ENCODE assay signal across 21 cellular contexts in the genomic region with DNA sequence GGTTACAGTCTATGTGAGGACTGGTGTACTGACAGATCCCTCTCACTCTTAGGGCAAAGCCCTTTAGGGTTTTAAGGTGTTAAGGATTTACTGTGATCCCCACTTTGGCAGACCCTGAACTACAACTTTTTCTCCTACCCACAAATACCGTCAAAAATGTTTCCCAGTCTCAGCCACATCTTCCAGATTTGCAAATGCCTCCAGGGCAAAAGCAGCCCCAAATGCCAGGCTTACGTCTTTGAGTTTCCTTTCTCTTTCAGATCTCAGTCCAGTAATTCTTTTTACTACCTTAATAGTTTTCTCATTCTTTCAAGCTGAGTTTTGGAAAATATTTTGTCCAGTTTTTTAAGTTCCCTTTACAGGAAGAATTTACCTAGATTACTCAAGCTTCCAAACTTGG. TPM values are rescaled to one million over a fixed set of nuclear protein-coding genes. Genes with fewer than 3 reads are reported as not detected.
DNase-seq lines count a peak whose midpoint lies in the region; ATAC-seq and TF ChIP-seq lines count a peak whose summit lies in the region.
"Had no signal": no experiment of that assay in that cellular context is flagged by ENCODE, and none has a peak within 500 bp of the region (broad histone marks: within the 10 kb centered on the region; RNA-seq: fewer than 3 reads in every experiment).

No MANE protein-coding gene starts in this region.

- CTCF ChIA-PET in activated CD8-positive, alpha-beta T cell treated with anti-CD3 and anti-CD28 coated beads, Interleukin-2, amount 10 ng/mL, durations not matched to agents 7 days and 5 days (lab: Charles Lee), result no interaction called here
- CTCF ChIA-PET in activated CD8-positive, alpha-beta T cell treated with anti-CD3 and anti-CD28 coated beads for 36 hours (lab: Charles Lee), result no interaction called here

- H3K27ac ChIP-seq in coronary artery (no peak overlapping the region), mesenchymal stem cell (ENCODE audit: low read length, poor library complexity, severe bottlenecking) (no peak overlapping the region), gastroesophageal sphincter (no peak overlapping the region), neural progenitor cell (no peak overlapping the region)
- H3K27ac ChIP-seq: 22Rv1 had no signal

- H4K20me1 ChIP-seq in neural progenitor cell (ENCODE audit: low read depth), result no peaks in the 10 kb centered on the region

- H4K91ac ChIP-seq in mesenchymal stem cell (ENCODE audit: low read length), result no peak overlapping the region

- H3K27ac Mint-ChIP-seq in activated CD8-positive, alpha-beta T cell treated with anti-CD3 and anti-CD28 coated beads, Interleukin-2, amount 10 ng/mL, durations not matched to agents 7 days and 5 days, result no peak overlapping the region
- H3K27ac Mint-ChIP-seq in activated CD8-positive, alpha-beta T cell treated with anti-CD3 and anti-CD28 coated beads for 36 hours, result no peak overlapping the region
- no peak overlapping the region for H3K27ac Mint-ChIP-seq in neural progenitor cell

- H3K36me3 Mint-ChIP-seq in activated CD8-positive, alpha-beta T cell treated with anti-CD3 and anti-CD28 coated beads, Interleukin-2, amount 10 ng/mL, durations not matched to agents 7 days and 5 days (ENCODE audit: low read depth), result no peaks in the 10 kb centered on the region
- H3K36me3 Mint-ChIP-seq in activated CD8-positive, alpha-beta T cell treated with anti-CD3 and anti-CD28 coated beads for 36 hours (ENCODE audit: low read depth), result no peaks in the 10 kb centered on the region
- no peaks in the 10 kb centered on the region for H3K36me3 Mint-ChIP-seq in neural progenitor cell

- H3K9ac ChIP-seq in mesenchymal stem cell (ENCODE audit: low read length) (no peak overlapping the region), neural progenitor cell (no peak overlapping the region)

- H3K4me1 Mint-ChIP-seq in activated CD8-positive, alpha-beta T cell treated with anti-CD3 and anti-CD28 coated beads, Interleukin-2, amount 10 ng/mL, durations not matched to agents 7 days and 5 days (ENCODE audit: low read depth), result no peaks in the 10 kb centered on the region
- no peaks in the 10 kb centered on the region for H3K4me1 Mint-ChIP-seq in activated CD8-positive, alpha-beta T cell treated with anti-CD3 and anti-CD28 coated beads for 36 hours (ENCODE audit: low read depth)
- H3K4me1 Mint-ChIP-seq in neural progenitor cell, result no peaks in the 10 kb centered on the region

- H3K27me3 ChIP-seq in mesenchymal stem cell (ENCODE audit: control insufficient read depth in 1 of 2, insufficient read depth in 1 of 2, low read length in 2 of 2) (peaks cover 0 to 29% of the 10 kb centered on the region in 2 experiments), gastroesophageal sphincter (peaks cover 38% of the 10 kb centered on the region), neural progenitor cell (no peaks in the 10 kb centered on the region)

- no peaks in the 10 kb centered on the region for H3F3A ChIP-seq in neural progenitor cell (ENCODE audit: low read depth)

- H3K14ac ChIP-seq in mesenchymal stem cell (ENCODE audit: low read length in 2 of 2), result no peak overlapping the region

- peaks cover 63% of the 10 kb centered on the region for H3K27me3 Mint-ChIP-seq in activated CD8-positive, alpha-beta T cell treated with anti-CD3 and anti-CD28 coated beads, Interleukin-2, amount 10 ng/mL, durations not matched to agents 7 days and 5 days (ENCODE audit: low read depth)
- H3K27me3 Mint-ChIP-seq in activated CD8-positive, alpha-beta T cell treated with anti-CD3 and anti-CD28 coated beads for 36 hours, result peaks cover 29% of the 10 kb centered on the region
- H3K27me3 Mint-ChIP-seq in neural progenitor cell (ENCODE audit: insufficient read depth, low read depth), result peaks cover 11% of the 10 kb centered on the region

- DNase-seq in activated CD8-positive, alpha-beta T cell treated with anti-CD3 and anti-CD28 coated beads, Interleukin-2, amount 10 ng/mL, durations not matched to agents 7 days and 5 days, result peak; percentile 1
- no peak for DNase-seq in activated CD8-positive, alpha-beta T cell treated with anti-CD3 and anti-CD28 coated beads for 36 hours
- peak; percentile 41 for DNase-seq in ELR (ENCODE audit: low read depth)
- DNase-seq in coronary artery (ENCODE audit: low spot score), result peak; percentile 28
- no peak for DNase-seq in mesenchymal stem cell
- DNase-seq in activated T-cell treated with anti-CD3 and anti-CD28 coated beads, Interleukin-2, amount 50 U/mL, for 1 hour, result no peak
- no peak for DNase-seq in neural progenitor cell (ENCODE audit: low spot score)
- DNase-seq: ACHN, HCEC 1CT, IMR-90, KG1, MM.1S, NCI-H1417, NCI-H1694, NCI-H2029 treated with DMSO at 0.1 percent for 48 hours, NCI-H2227 treated with DMSO at 0.1 percent for 48 hours, NCI-H526 treated with DMSO at 0.1 percent for 48 hours, SHP77 treated with DMSO at 0.1 percent for 48 hours had no signal

- H3K4me1 ChIP-seq in mesenchymal stem cell (ENCODE audit: control insufficient read depth, insufficient read depth, low read depth, low read length), result peaks cover 4% of the 10 kb centered on the region
- no peaks in the 10 kb centered on the region for H3K4me1 ChIP-seq in gastroesophageal sphincter
- peaks cover 6% of the 10 kb centered on the region for H3K4me1 ChIP-seq in neural progenitor cell

- no peak overlapping the region for H3K23ac ChIP-seq in mesenchymal stem cell (ENCODE audit: low read length in 2 of 2)

- no peak overlapping the region for H3K18ac ChIP-seq in mesenchymal stem cell (ENCODE audit: low read depth in 1 of 2, low read length in 2 of 2)

- TF ChIP-seq CTCF in activated CD8-positive, alpha-beta T cell treated with anti-CD3 and anti-CD28 coated beads for 36 hours (IDR thresholded peaks at IDR 0.05), result no peak
- TF ChIP-seq CTCF in coronary artery (IDR thresholded peaks at IDR 0.05) (no peak), gastroesophageal sphincter (IDR thresholded peaks at IDR 0.05) (no peak), neural progenitor cell (IDR thresholded peaks at IDR 0.05) (no peak)

- H3K36me3 ChIP-seq in mesenchymal stem cell (ENCODE audit: control insufficient read depth in 1 of 2, insufficient read depth in 2 of 2, low read depth in 1 of 2, low read length in 2 of 2), result no peaks in the 10 kb centered on the region
- no peaks in the 10 kb centered on the region for H3K36me3 ChIP-seq in gastroesophageal sphincter
- no peaks in the 10 kb centered on the region for H3K36me3 ChIP-seq in neural progenitor cell

- no peak overlapping the region for H3K4ac ChIP-seq in mesenchymal stem cell (ENCODE audit: low read depth in 1 of 2, low read length in 2 of 2)

- H2BK120ac ChIP-seq in mesenchymal stem cell (ENCODE audit: low read depth, low read length), result no peak overlapping the region

- H3K79me2 ChIP-seq in neural progenitor cell (ENCODE audit: low read depth), result no peaks in the 10 kb centered on the region

- TF ChIP-seq EP300 in gastroesophageal sphincter (IDR thresholded peaks at IDR 0.05), result no peak

- intact Hi-C loops in activated CD8-positive, alpha-beta T cell treated with anti-CD3 and anti-CD28 coated beads for 36 hours (cut with micrococcal nuclease), result no loop called here

- no peak overlapping the region for H2BK12ac ChIP-seq in mesenchymal stem cell (ENCODE audit: low read length in 2 of 2)

- no peak overlapping the region for H3K4me3 Mint-ChIP-seq in activated CD8-positive, alpha-beta T cell treated with anti-CD3 and anti-CD28 coated beads, Interleukin-2, amount 10 ng/mL, durations not matched to agents 7 days and 5 days
- no peak overlapping the region for H3K4me3 Mint-ChIP-seq in activated CD8-positive, alpha-beta T cell treated with anti-CD3 and anti-CD28 coated beads for 36 hours
- H3K4me3 Mint-ChIP-seq in neural progenitor cell, result no peak overlapping the region

- no peak for TF ChIP-seq POLR2A in gastroesophageal sphincter (IDR thresholded peaks at IDR 0.05)

- H3K9me3 ChIP-seq in mesenchymal stem cell (ENCODE audit: control insufficient read depth, low read length), result no peaks in the 10 kb centered on the region
- no peaks in the 10 kb centered on the region for H3K9me3 ChIP-seq in gastroesophageal sphincter
- H3K9me3 ChIP-seq in neural progenitor cell (ENCODE audit: low read depth), result no peaks in the 10 kb centered on the region

- H3K4me3 ChIP-seq in coronary artery (no peak overlapping the region), mesenchymal stem cell (ENCODE audit: insufficient read depth in 1 of 2, low read depth in 1 of 2, low read length in 2 of 2) (no peak overlapping the region), gastroesophageal sphincter (no peak overlapping the region), neural progenitor cell (no peak overlapping the region)

- H2AK5ac ChIP-seq in mesenchymal stem cell (ENCODE audit: low read length, severe bottlenecking), result peak overlapping the region; percentile 25

- H4K8ac ChIP-seq in mesenchymal stem cell (ENCODE audit: low read length), result no peak overlapping the region

- no peaks in the 10 kb centered on the region for H3K9me3 Mint-ChIP-seq in activated CD8-positive, alpha-beta T cell treated with anti-CD3 and anti-CD28 coated beads, Interleukin-2, amount 10 ng/mL, durations not matched to agents 7 days and 5 days (ENCODE audit: insufficient read depth)
- no peaks in the 10 kb centered on the region for H3K9me3 Mint-ChIP-seq in activated CD8-positive, alpha-beta T cell treated with anti-CD3 and anti-CD28 coated beads for 36 hours
- H3K9me3 Mint-ChIP-seq in neural progenitor cell, result no peaks in the 10 kb centered on the region

- no peak overlapping the region for H2BK5ac ChIP-seq in mesenchymal stem cell (ENCODE audit: low read depth, low read length, poor library complexity, severe bottlenecking)

- H3K79me1 ChIP-seq in mesenchymal stem cell (replicated peaks; ENCODE audit: low read length, poor library complexity, severe bottlenecking), result no peaks in the 10 kb centered on the region

- POLR2A ChIA-PET in activated CD8-positive, alpha-beta T cell treated with anti-CD3 and anti-CD28 coated beads, Interleukin-2, amount 10 ng/mL, durations not matched to agents 7 days and 5 days (lab: Charles Lee), result no interaction called here
- POLR2A ChIA-PET in activated CD8-positive, alpha-beta T cell treated with anti-CD3 and anti-CD28 coated beads for 36 hours (lab: Charles Lee), result no interaction called here

- no peak overlapping the region for H2BK15ac ChIP-seq in mesenchymal stem cell (ENCODE audit: low read depth, poor library complexity, severe bottlenecking)

- H3K4me2 ChIP-seq in mesenchymal stem cell (ENCODE audit: low read length, poor library complexity, severe bottlenecking) (no peak overlapping the region), neural progenitor cell (no peak overlapping the region)

- no peak for ATAC-seq in activated CD8-positive, alpha-beta T cell treated with anti-CD3 and anti-CD28 coated beads, Interleukin-2, amount 10 ng/mL, durations not matched to agents 7 days and 5 days
- no peak for ATAC-seq in activated CD8-positive, alpha-beta T cell treated with anti-CD3 and anti-CD28 coated beads for 36 hours
- ATAC-seq in gastroesophageal sphincter, result no peak
- ATAC-seq: Panc1 had no signal

- 62% methylated on average over 1 of the region's 2 CpGs for WGBS in mesenchymal stem cell
- 64 to 100% methylated on average over 2 of the region's 2 CpGs for WGBS in gastroesophageal sphincter (ENCODE audit: low coverage in 1 of 2), 2 donors

- H2AFZ ChIP-seq in mesenchymal stem cell (ENCODE audit: low read depth, low read length) (no peak overlapping the region), neural progenitor cell (replicated peaks) (no peak overlapping the region)

RNA-seq across cellular contexts. Expression of a gene that starts 13.4 kb away (rescaled TPM):
- under 1 TPM; 0.18 to 0.39 TPM for total RNA-seq in activated CD8-positive, alpha-beta T cell treated with anti-CD3 and anti-CD28 coated beads, Interleukin-2, amount 10 ng/mL, durations not matched to agents 7 days and 5 days
- 1 to 10 TPM; 1.7 to 3.6 TPM for total RNA-seq in activated CD8-positive, alpha-beta T cell treated with anti-CD3 and anti-CD28 coated beads for 36 hours
- polyA plus RNA-seq in mesenchymal stem cell (2013, experiment 1 of 2), result 146 TPM
- 150 TPM for polyA plus RNA-seq in mesenchymal stem cell (2013, experiment 2 of 2)
- total RNA-seq in gastroesophageal sphincter (1 to 10 TPM; 3.8 to 9.5 (median 6.7) TPM), neural progenitor cell (ENCODE audit: low replicate concordance) (not detected in 2 replicates)

Comparison
In these comparisons a context has a peak if more than half of its experiments do, and no peak if none do; other contexts are left out.
1. DNase-seq: peak in activated CD8-positive, alpha-beta T cell treated with anti-CD3 and anti-CD28 coated beads, Interleukin-2, amount 10 ng/mL, durations not matched to agents 7 days and 5 days (single experiment), ELR (single experiment) and coronary artery (single experiment); none in activated CD8-positive, alpha-beta T cell treated with anti-CD3 and anti-CD28 coated beads for 36 hours (single experiment), mesenchymal stem cell (single experiment), activated T-cell treated with anti-CD3 and anti-CD28 coated beads, Interleukin-2, amount 50 U/mL, for 1 hour (single experiment) and neural progenitor cell (single experiment).